In the genomic region with DNA sequence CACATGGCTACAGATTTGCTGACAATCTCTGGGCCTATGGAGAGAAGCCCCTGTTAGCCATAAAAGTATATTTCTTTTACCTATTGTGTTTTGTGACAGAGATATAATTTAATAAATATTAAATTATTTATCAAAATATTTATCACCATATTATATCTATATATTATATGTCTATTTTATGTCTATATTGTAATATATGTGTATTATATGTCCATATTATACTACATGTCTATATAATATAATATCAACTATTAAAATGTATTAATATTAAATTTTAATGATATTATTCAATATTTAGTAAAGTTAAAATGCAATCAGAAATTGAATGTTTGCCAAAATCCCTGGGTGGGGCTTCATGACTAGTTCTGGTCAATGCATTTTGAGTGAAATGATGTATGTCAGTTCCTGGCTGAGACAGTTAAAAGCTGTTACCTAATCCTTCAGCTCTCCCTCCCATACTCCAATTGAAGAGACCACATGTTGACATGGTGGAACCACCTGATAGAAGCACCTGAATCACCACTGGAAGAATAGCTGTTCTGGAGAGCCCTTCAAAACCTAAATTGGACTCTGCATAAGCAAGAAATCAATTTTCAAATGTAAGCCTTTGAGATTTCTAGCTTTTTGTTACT, we compare ENCODE assay signal across 22 cellular contexts.
A peak's percentile ranks its signal among the peaks of the same experiment; 100 is the strongest.
DNase-seq lines count a peak whose midpoint lies in the region; ATAC-seq, FAIRE-seq and TF ChIP-seq lines count a peak whose summit lies in the region.
"Had no signal": no experiment of that assay in that cellular context is flagged by ENCODE, and none has a peak within 500 bp of the region (broad histone marks: within the 10 kb centered on the region; RNA-seq: fewer than 3 reads in every experiment).

No MANE protein-coding gene starts in this region.

- TF ChIP-seq CTCF in RWPE2 (IDR thresholded peaks at IDR 0.05; ENCODE audit: poor library complexity, severe bottlenecking) (no peak), fibroblast of lung (conservative IDR thresholded peaks at IDR 0.05 in 1 of 2, IDR thresholded peaks at IDR 0.05 in 1 of 2; ENCODE audit: low read depth in 1 of 2, low read length in 2 of 2) (no peak)

- H3K4me1 ChIP-seq in RWPE2 (ENCODE audit: insufficient read depth, poor library complexity, severe bottlenecking) (peaks cover 24% of the 10 kb centered on the region), fibroblast of lung (ENCODE audit: control insufficient read depth, extremely low read depth, insufficient read depth, low read length) (peaks cover 10% of the 10 kb centered on the region), skeletal muscle satellite cell (ENCODE audit: control insufficient read depth, insufficient read depth, low read length) (peaks cover 18% of the 10 kb centered on the region), small intestine (ENCODE audit: control insufficient read depth in 2 of 2, insufficient read depth in 1 of 2, low read depth in 1 of 2, low read length in 1 of 2) (no peaks in the 10 kb centered on the region)
- H3K4me1 ChIP-seq: parathyroid adenoma, testis had no signal

- H3K4me3 ChIP-seq in RWPE2 (ENCODE audit: severe bottlenecking) (no peak overlapping the region), fibroblast of lung (replicated peaks in 1 of 4; ENCODE audit: control extremely low read depth in 1 of 4, insufficient read depth in 1 of 4, low read depth in 3 of 4, low read length in 4 of 4) (no peak overlapping the region), skeletal muscle satellite cell (ENCODE audit: low read length) (no peak overlapping the region), small intestine (ENCODE audit: low read depth in 1 of 2, low read length in 2 of 2) (no peak overlapping the region)
- H3K4me3 ChIP-seq: cardiac muscle cell, lung, testis had no signal

- H3K27ac ChIP-seq in RWPE2 (ENCODE audit: poor library complexity, severe bottlenecking) (peak overlapping the region; percentile 86), fibroblast of lung (ENCODE audit: insufficient read depth, low read length) (peak overlapping the region; percentile 70), small intestine (ENCODE audit: low read depth in 1 of 2, low read length in 1 of 2) (peak overlapping the region in 1 of 2 donors; percentile 43)
- H3K27ac ChIP-seq: cardiac muscle cell, parathyroid adenoma had no signal

- H4K20me1 ChIP-seq in fibroblast of lung (ENCODE audit: control insufficient read depth, extremely low read depth, insufficient read depth, low read length): no peaks in the 10 kb centered on the region

- peak; percentile 91 for DNase-seq in NCI-H187 treated with DMSO at 0.1 percent for 48 hours (lab: John Stamatoyannopoulos, UW)
- DNase-seq in RWPE2 (ENCODE audit: low spot score): no peak
- DNase-seq in fibroblast of lung (ENCODE audit: low read depth in 2 of 2): peak in 1 of 2 donors; percentile 44
- DNase-seq in small intestine: no peak
- DNase-seq in stimulated activated CD4-positive, alpha-beta T cell treated with anti-CD3 and anti-CD28 coated beads, Interleukin-4, amount 100 ng/mL, for 24 hours: no peak
- DNase-seq in CD1c-positive myeloid dendritic cell (ENCODE audit: extremely low spot score): no peak
- no peak for DNase-seq in activated naive CD4-positive, alpha-beta T cell treated with Interleukin-2 at 50 U/mL for 16 hours
- DNase-seq: activated CD4-positive, alpha-beta T cell treated with anti-CD3 and anti-CD28 coated beads for 1 hour; GF-D8; KG1; naive B cell; NCI-H1048; NCI-H2107; NCI-H774; stimulated activated CD4-positive, alpha-beta T cell treated with anti-CD3 and anti-CD28 coated beads, Interleukin-12 subunit alpha, Interleukin-12 subunit beta, amount 100 ng/mL, for 4 hours had no signal

- H3K9me3 ChIP-seq in RWPE2 (ENCODE audit: severe bottlenecking): no peaks in the 10 kb centered on the region
- H3K9me3 ChIP-seq in fibroblast of lung (ENCODE audit: control insufficient read depth, insufficient read depth, low read depth, low read length): no peaks in the 10 kb centered on the region
- H3K9me3 ChIP-seq in skeletal muscle satellite cell (replicated peaks; ENCODE audit: low read length): no peaks in the 10 kb centered on the region
- no peaks in the 10 kb centered on the region for H3K9me3 ChIP-seq in small intestine (ENCODE audit: control insufficient read depth, low read depth)
- H3K9me3 ChIP-seq: testis had no signal

- H3K9ac ChIP-seq in fibroblast of lung (ENCODE audit: insufficient read depth, low read length) (no peak overlapping the region), skeletal muscle satellite cell (ENCODE audit: low read depth, low read length) (peak overlapping the region; percentile 0)
- H3K9ac ChIP-seq: parathyroid adenoma had no signal

- H3K27me3 ChIP-seq in RWPE2 (ENCODE audit: insufficient read depth, poor library complexity, severe bottlenecking): no peaks in the 10 kb centered on the region
- no peaks in the 10 kb centered on the region for H3K27me3 ChIP-seq in fibroblast of lung (ENCODE audit: control insufficient read depth, insufficient read depth, low read length)
- H3K27me3 ChIP-seq in skeletal muscle satellite cell (ENCODE audit: control insufficient read depth, insufficient read depth, low read length): no peaks in the 10 kb centered on the region
- H3K27me3 ChIP-seq in small intestine (ENCODE audit: control insufficient read depth in 2 of 2, insufficient read depth in 2 of 2, low read length in 2 of 2): no peaks in the 10 kb centered on the region
- H3K27me3 ChIP-seq: testis had no signal

- H3K4me2 ChIP-seq in fibroblast of lung (ENCODE audit: extremely low read depth, insufficient read depth, low read length): no peak overlapping the region
- no peak overlapping the region for H3K4me2 ChIP-seq in skeletal muscle satellite cell (ENCODE audit: low read length)

- no peak overlapping the region for H2AFZ ChIP-seq in fibroblast of lung (ENCODE audit: low read length)
- H2AFZ ChIP-seq: parathyroid adenoma had no signal

- FAIRE-seq in small intestine (lab: Jason Lieb, UNC): no peak
- FAIRE-seq: GM12891 had no signal

- H3K79me2 ChIP-seq in fibroblast of lung (ENCODE audit: control insufficient read depth, insufficient read depth, low read length): no peaks in the 10 kb centered on the region
- H3K79me2 ChIP-seq: parathyroid adenoma had no signal

- H3K36me3 ChIP-seq in RWPE2 (ENCODE audit: low read depth) (no peaks in the 10 kb centered on the region), fibroblast of lung (ENCODE audit: control insufficient read depth, insufficient read depth, low read length) (no peaks in the 10 kb centered on the region), skeletal muscle satellite cell (ENCODE audit: insufficient read depth, low read length) (no peaks in the 10 kb centered on the region), small intestine (ENCODE audit: control insufficient read depth in 2 of 2, insufficient read depth in 2 of 2, low read length in 2 of 2) (no peaks in the 10 kb centered on the region)
- H3K36me3 ChIP-seq: cardiac muscle cell had no signal

- ATAC-seq in RWPE2 (ENCODE audit: low read depth): peak; percentile 31; the same call in 1 of the 3 replicates
- ATAC-seq: Panc1 had no signal
